ENCODE assay signal across 24 cellular contexts in genomic region chr9:74035786-74036185, GRCh38.
DNase-seq lines count a peak whose midpoint lies in the region; ATAC-seq and TF ChIP-seq lines count a peak whose summit lies in the region.
"Had no signal": no experiment of that assay in that cellular context is flagged by ENCODE, and none has a peak within 500 bp of the region (broad histone marks: within the 10 kb centered on the region; RNA-seq: fewer than 3 reads in every experiment).

No MANE protein-coding gene starts in this region.

- no peaks in the 10 kb centered on the region for H3K27me3 ChIP-seq in gastroesophageal sphincter
- H3K27me3 ChIP-seq: BE2C, hepatocyte, right atrium auricular region had no signal

- intact Hi-C loops in natural killer cell (cut with micrococcal nuclease), result no loop called here

- H3K27ac Mint-ChIP-seq in natural killer cell treated with Interleukin-12 subunit alpha and Interleukin-12 subunit beta and Interleukin-15 and Interleukin-18, amount 100 ng/mL, for 72 hours, result peak overlapping the region; percentile 99 to 100
- H3K27ac Mint-ChIP-seq in natural killer cell, result no peak overlapping the region
- no peak overlapping the region for H3K27ac Mint-ChIP-seq in effector memory CD8-positive, alpha-beta T cell
- H3K27ac Mint-ChIP-seq: activated naive CD4-positive, alpha-beta T cell treated with anti-CD3 and anti-CD28 coated beads for 36 hours; activated T-cell treated with anti-CD3 and anti-CD28 coated beads, Interleukin-2, amount 50 U/mL, for 24 hours had no signal

- no peak overlapping the region for H3K4me3 ChIP-seq in gastroesophageal sphincter
- H3K4me3 ChIP-seq: hepatocyte, lung, right atrium auricular region had no signal

- H3K27me3 Mint-ChIP-seq in natural killer cell treated with Interleukin-12 subunit alpha and Interleukin-12 subunit beta and Interleukin-15 and Interleukin-18, amount 100 ng/mL, for 72 hours, result no peaks in the 10 kb centered on the region
- no peaks in the 10 kb centered on the region for H3K27me3 Mint-ChIP-seq in natural killer cell (ENCODE audit: low read depth in 2 of 2)
- H3K27me3 Mint-ChIP-seq in effector memory CD8-positive, alpha-beta T cell, result no peaks in the 10 kb centered on the region
- H3K27me3 Mint-ChIP-seq: activated T-cell treated with anti-CD3 and anti-CD28 coated beads, Interleukin-2, amount 50 U/mL, for 24 hours had no signal

- H3K36me3 Mint-ChIP-seq in natural killer cell treated with Interleukin-12 subunit alpha and Interleukin-12 subunit beta and Interleukin-15 and Interleukin-18, amount 100 ng/mL, for 72 hours, result peaks cover 10% of the 10 kb centered on the region
- no peaks in the 10 kb centered on the region for H3K36me3 Mint-ChIP-seq in natural killer cell
- H3K36me3 Mint-ChIP-seq in effector memory CD8-positive, alpha-beta T cell (ENCODE audit: insufficient read depth), result no peaks in the 10 kb centered on the region

- in situ Hi-C loops in SK-MEL-5 (cut with HindIII; ENCODE audit: low pct_unique_long_range_greater_than_20kb, low sequenced_read_pairs), result no loop called here

- peak in 1 of 2 donors; percentile 73 for ATAC-seq in natural killer cell treated with Interleukin-12 subunit alpha and Interleukin-12 subunit beta and Interleukin-15 and Interleukin-18, amount 100 ng/mL, for 72 hours
- no peak for ATAC-seq in natural killer cell
- no peak for ATAC-seq in effector memory CD8-positive, alpha-beta T cell (replicated peaks)
- no peak for ATAC-seq in gastroesophageal sphincter
- ATAC-seq: Right ventricle myocardium inferior had no signal

- WGBS in gastroesophageal sphincter (ENCODE audit: low coverage in 1 of 2), 2 donors, result 10 to 24% methylated on average over 2 of the region's 2 CpGs

- H3K4me3 Mint-ChIP-seq in natural killer cell treated with Interleukin-12 subunit alpha and Interleukin-12 subunit beta and Interleukin-15 and Interleukin-18, amount 100 ng/mL, for 72 hours, result peak overlapping the region; percentile 60
- H3K4me3 Mint-ChIP-seq in natural killer cell, result no peak overlapping the region
- H3K4me3 Mint-ChIP-seq in effector memory CD8-positive, alpha-beta T cell, result no peak overlapping the region
- H3K4me3 Mint-ChIP-seq: activated naive CD4-positive, alpha-beta T cell treated with anti-CD3 and anti-CD28 coated beads for 36 hours; activated T-cell treated with anti-CD3 and anti-CD28 coated beads, Interleukin-2, amount 50 U/mL, for 24 hours had no signal

- peaks cover 9% of the 10 kb centered on the region for H3K9me3 Mint-ChIP-seq in natural killer cell treated with Interleukin-12 subunit alpha and Interleukin-12 subunit beta and Interleukin-15 and Interleukin-18, amount 100 ng/mL, for 72 hours
- H3K9me3 Mint-ChIP-seq in natural killer cell, result no peaks in the 10 kb centered on the region
- H3K9me3 Mint-ChIP-seq in effector memory CD8-positive, alpha-beta T cell, result peaks cover 0 to 7% of the 10 kb centered on the region in 2 donors
- H3K9me3 Mint-ChIP-seq: activated naive CD4-positive, alpha-beta T cell treated with anti-CD3 and anti-CD28 coated beads for 36 hours; activated T-cell treated with anti-CD3 and anti-CD28 coated beads, Interleukin-2, amount 50 U/mL, for 24 hours had no signal

- no peaks in the 10 kb centered on the region for H3K4me1 ChIP-seq in gastroesophageal sphincter
- H3K4me1 ChIP-seq: BE2C, Caco-2, right atrium auricular region had no signal

- TF ChIP-seq CTCF in natural killer cell (IDR thresholded peaks at IDR 0.05) (no peak), gastroesophageal sphincter (IDR thresholded peaks at IDR 0.05) (no peak)

- H3K4me1 Mint-ChIP-seq in natural killer cell treated with Interleukin-12 subunit alpha and Interleukin-12 subunit beta and Interleukin-15 and Interleukin-18, amount 100 ng/mL, for 72 hours (ENCODE audit: low read depth in 2 of 2), result peaks cover 16 to 33% of the 10 kb centered on the region in 2 donors
- H3K4me1 Mint-ChIP-seq in natural killer cell, result peaks cover 6% of the 10 kb centered on the region in 2 donors
- no peaks in the 10 kb centered on the region for H3K4me1 Mint-ChIP-seq in effector memory CD8-positive, alpha-beta T cell (ENCODE audit: low read depth in 2 of 2)

- no peak for DNase-seq in natural killer cell treated with Interleukin-12 subunit alpha and Interleukin-12 subunit beta and Interleukin-15 and Interleukin-18, amount 100 ng/mL, for 72 hours (ENCODE audit: low spot score)
- DNase-seq in natural killer cell (no peak), SK-MEL-5 (ENCODE audit: low read depth, low spot score) (peak; percentile 83), globus pallidus (ENCODE audit: low spot score) (peak; percentile 56), NCI-H1436 (lab: John Stamatoyannopoulos, UW) (no peak), SHP77 (lab: John Stamatoyannopoulos, UW) (no peak)
- no peak for DNase-seq in effector memory CD8-positive, alpha-beta T cell
- DNase-seq: activated CD4-positive, CD25-positive, alpha-beta regulatory T cell treated with anti-CD3 and anti-CD28 coated beads, Interleukin-2, amount 50 U/mL, for 72 hours; activated naive CD4-positive, alpha-beta T cell treated with anti-CD3 and anti-CD28 coated beads for 36 hours; activated T-cell treated with anti-CD3 and anti-CD28 coated beads, Interleukin-2, amount 50 U/mL, for 24 hours; BE2C; Caco-2; EL; H7; IMR-90; NCI-H1436 treated with DMSO at 0.1 percent for 48 hours; NCI-H2171; NCI-H69; SW 1271 had no signal

- TF ChIP-seq POLR2A in gastroesophageal sphincter (IDR thresholded peaks at IDR 0.05), result no peak

- no peaks in the 10 kb centered on the region for H3K9me3 ChIP-seq in gastroesophageal sphincter
- H3K9me3 ChIP-seq: BE2C, Caco-2, right atrium auricular region had no signal

- H3K36me3 ChIP-seq in gastroesophageal sphincter, result no peaks in the 10 kb centered on the region
- H3K36me3 ChIP-seq: BE2C, right atrium auricular region had no signal

- no peak for TF ChIP-seq EP300 in gastroesophageal sphincter (IDR thresholded peaks at IDR 0.05)

- H3K27ac ChIP-seq in gastroesophageal sphincter, result no peak overlapping the region
- H3K27ac ChIP-seq: hepatocyte, right atrium auricular region had no signal

Comparison
In these comparisons a context has a peak if more than half of its experiments do, and no peak if none do; other contexts are left out.
1. H3K27ac Mint-ChIP-seq: peak in natural killer cell treated with Interleukin-12 subunit alpha and Interleukin-12 subunit beta and Interleukin-15 and Interleukin-18, amount 100 ng/mL, for 72 hours (2 of 2); none in natural killer cell (0 of 2) and effector memory CD8-positive, alpha-beta T cell (0 of 2).
2. DNase-seq: peak in SK-MEL-5 (single experiment) and globus pallidus (single experiment); none in natural killer cell treated with Interleukin-12 subunit alpha and Interleukin-12 subunit beta and Interleukin-15 and Interleukin-18, amount 100 ng/mL, for 72 hours (single experiment), natural killer cell (single experiment), NCI-H1436 (single experiment), SHP77 (0 of 2) and effector memory CD8-positive, alpha-beta T cell (0 of 3).